9 cellular contexts compared by ENCODE assay signal in the genomic region with DNA sequence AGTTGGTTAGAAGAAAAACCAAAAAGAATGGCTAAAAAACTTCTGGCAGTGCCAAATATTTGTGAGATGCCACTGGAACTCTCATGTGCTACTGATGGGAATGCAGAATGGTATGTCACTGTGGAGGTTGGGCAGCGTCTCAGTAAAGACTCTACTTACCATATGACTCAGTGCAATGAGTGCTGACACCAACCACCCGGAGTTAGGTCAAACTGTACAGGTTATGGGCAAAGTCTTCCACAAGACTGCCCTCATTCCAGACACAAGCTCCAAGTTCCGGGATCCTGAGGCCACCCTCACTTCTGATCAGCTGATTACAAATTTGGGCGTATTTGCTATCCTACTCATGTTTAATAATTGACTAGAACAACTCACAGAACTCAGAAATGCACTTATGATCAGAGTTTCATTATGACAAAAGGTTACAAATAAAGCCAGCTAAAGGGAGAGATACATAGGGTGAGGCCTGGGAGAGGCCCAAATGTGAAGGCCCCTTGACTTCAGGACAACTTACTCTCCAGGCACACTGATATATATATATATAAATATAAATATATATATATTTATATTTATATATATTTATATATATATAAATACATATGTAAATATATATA.
DNase-seq lines count a peak whose midpoint lies in the region; ATAC-seq and TF ChIP-seq lines count a peak whose summit lies in the region.
"Had no signal": no experiment of that assay in that cellular context is flagged by ENCODE, and none has a peak within 500 bp of the region (broad histone marks: within the 10 kb centered on the region; RNA-seq: fewer than 3 reads in every experiment).

No MANE protein-coding gene starts in this region.

- DNase-seq in ELR (ENCODE audit: low read depth) (peak; percentile 86), RPMI7951 (ENCODE audit: low read depth) (peak; percentile 49), COLO668 (lab: John Stamatoyannopoulos, UW; ENCODE audit: unreplicated experiment) (no peak), NCI-H1048 (lab: John Stamatoyannopoulos, UW) (no peak)
- no peak for DNase-seq in activated CD8-positive, alpha-beta T cell treated with anti-CD3 and anti-CD28 coated beads for 36 hours
- no peak for DNase-seq in naive thymus-derived CD4-positive, alpha-beta T cell

- POLR2A ChIA-PET in activated CD8-positive, alpha-beta T cell treated with anti-CD3 and anti-CD28 coated beads for 36 hours (lab: Charles Lee), result no interaction called here
- POLR2A ChIA-PET in naive thymus-derived CD4-positive, alpha-beta T cell (lab: Charles Lee), result no interaction called here

- no peak overlapping the region for H3K27ac Mint-ChIP-seq in activated CD8-positive, alpha-beta T cell treated with anti-CD3 and anti-CD28 coated beads for 36 hours
- H3K27ac Mint-ChIP-seq in naive thymus-derived CD4-positive, alpha-beta T cell, result no peak overlapping the region

- H3K4me1 Mint-ChIP-seq in activated CD8-positive, alpha-beta T cell treated with anti-CD3 and anti-CD28 coated beads for 36 hours (ENCODE audit: low read depth), result peaks cover 13% of the 10 kb centered on the region
- H3K4me1 Mint-ChIP-seq in naive thymus-derived CD4-positive, alpha-beta T cell, result peaks cover 0 to 7% (median 0%) of the 10 kb centered on the region in 7 donors

- intact Hi-C loops in activated CD8-positive, alpha-beta T cell treated with anti-CD3 and anti-CD28 coated beads for 36 hours (cut with micrococcal nuclease), result no loop called here
- intact Hi-C loops in naive thymus-derived CD4-positive, alpha-beta T cell (cut with micrococcal nuclease), result no loop called here

- H3K36me3 ChIP-seq in liver (ENCODE audit: control insufficient read depth in 4 of 4, insufficient read depth in 3 of 4, low read depth in 1 of 4, low read length in 3 of 4), result no peaks in the 10 kb centered on the region
- H3K36me3 ChIP-seq in naive thymus-derived CD4-positive, alpha-beta T cell (ENCODE audit: control insufficient read depth in 2 of 3, insufficient read depth in 3 of 3, low read length in 3 of 3), result no peaks in the 10 kb centered on the region

- H3K4me3 Mint-ChIP-seq in activated CD8-positive, alpha-beta T cell treated with anti-CD3 and anti-CD28 coated beads for 36 hours, result no peak overlapping the region
- H3K4me3 Mint-ChIP-seq in naive thymus-derived CD4-positive, alpha-beta T cell, result no peak overlapping the region
- H3K4me3 Mint-ChIP-seq: IgD-negative memory B cell had no signal

- peak; percentile 42 to 45 for TF ChIP-seq RAD21 in liver (IDR thresholded peaks at IDR 0.05)

- CTCF ChIA-PET in activated CD8-positive, alpha-beta T cell treated with anti-CD3 and anti-CD28 coated beads for 36 hours (lab: Charles Lee), result interaction anchor here (2.3 kb wide), 1 partner anchor 13 kb away, joined by 5 read pairs; no protein-coding TSS in a partner anchor
- CTCF ChIA-PET in naive thymus-derived CD4-positive, alpha-beta T cell (lab: Charles Lee), result no interaction called here

- H3K36me3 Mint-ChIP-seq in activated CD8-positive, alpha-beta T cell treated with anti-CD3 and anti-CD28 coated beads for 36 hours (ENCODE audit: low read depth), result peaks cover 15% of the 10 kb centered on the region
- H3K36me3 Mint-ChIP-seq in naive thymus-derived CD4-positive, alpha-beta T cell, result peaks cover 0 to 36% (median 5%) of the 10 kb centered on the region in 5 donors

- no peaks in the 10 kb centered on the region for H3K9me3 Mint-ChIP-seq in activated CD8-positive, alpha-beta T cell treated with anti-CD3 and anti-CD28 coated beads for 36 hours
- H3K9me3 Mint-ChIP-seq in naive thymus-derived CD4-positive, alpha-beta T cell, result no peaks in the 10 kb centered on the region
- H3K9me3 Mint-ChIP-seq: IgD-negative memory B cell had no signal

- no peak for TF ChIP-seq CTCF in liver (IDR thresholded peaks at IDR 0.05; ENCODE audit: low read depth, low read length, missing input control)
- TF ChIP-seq CTCF in activated CD8-positive, alpha-beta T cell treated with anti-CD3 and anti-CD28 coated beads for 36 hours (IDR thresholded peaks at IDR 0.05), result no peak

- no peaks in the 10 kb centered on the region for H3K9me3 ChIP-seq in liver (ENCODE audit: control insufficient read depth in 4 of 4, low read length in 3 of 4)
- H3K9me3 ChIP-seq in naive thymus-derived CD4-positive, alpha-beta T cell (ENCODE audit: control insufficient read depth in 2 of 3, low read length in 3 of 3), result no peaks in the 10 kb centered on the region

- H3K27me3 ChIP-seq in liver (ENCODE audit: control insufficient read depth in 4 of 4, insufficient read depth in 4 of 4, low read length in 3 of 4), result no peaks in the 10 kb centered on the region
- H3K27me3 ChIP-seq in naive thymus-derived CD4-positive, alpha-beta T cell (ENCODE audit: control insufficient read depth in 2 of 2, insufficient read depth in 2 of 2, low read length in 2 of 2), result no peaks in the 10 kb centered on the region

- peak overlapping the region; percentile 72 to 84 for H3K27ac ChIP-seq in liver (ENCODE audit: low read depth in 1 of 2, low read length in 2 of 2)
- H3K27ac ChIP-seq in naive thymus-derived CD4-positive, alpha-beta T cell (ENCODE audit: low read depth, low read length), result no peak overlapping the region

- ATAC-seq in GM21786 (IDR thresholded peaks at IDR 0.05; ENCODE audit: unreplicated experiment), result peak; percentile 82
- ATAC-seq in activated CD8-positive, alpha-beta T cell treated with anti-CD3 and anti-CD28 coated beads for 36 hours, result no peak
- ATAC-seq in naive thymus-derived CD4-positive, alpha-beta T cell, result no peak

- H3K4me3 ChIP-seq in liver (ENCODE audit: low read depth in 1 of 3, low read length in 3 of 3), result no peak overlapping the region
- H3K4me3 ChIP-seq in naive thymus-derived CD4-positive, alpha-beta T cell (ENCODE audit: low read length), result no peak overlapping the region

- WGBS in liver, result 32% methylated on average over 4 of the region's 4 CpGs

- no peak overlapping the region for H3K9ac ChIP-seq in liver (ENCODE audit: low read depth in 1 of 2, low read length in 2 of 2)

- peaks cover 0 to 18% (median 13%) of the 10 kb centered on the region in 4 donors for H3K4me1 ChIP-seq in liver (ENCODE audit: control insufficient read depth in 4 of 4, insufficient read depth in 4 of 4, low read length in 3 of 4)
- no peaks in the 10 kb centered on the region for H3K4me1 ChIP-seq in naive thymus-derived CD4-positive, alpha-beta T cell (ENCODE audit: control insufficient read depth in 2 of 2, insufficient read depth in 2 of 2, low read length in 2 of 2)

- H3K27me3 Mint-ChIP-seq in activated CD8-positive, alpha-beta T cell treated with anti-CD3 and anti-CD28 coated beads for 36 hours, result no peaks in the 10 kb centered on the region
- H3K27me3 Mint-ChIP-seq in naive thymus-derived CD4-positive, alpha-beta T cell, result no peaks in the 10 kb centered on the region
- H3K27me3 Mint-ChIP-seq: IgD-negative memory B cell had no signal

TF ChIP-seq in liver, 16 proteins besides CTCF, POLR2A, EP300 and RAD21 (continues in another document):
- TF ChIP-seq RXRA (IDR thresholded peaks at IDR 0.05), result peak; percentile 93 to 97
- TF ChIP-seq FOXA2 (IDR thresholded peaks at IDR 0.05), result peak; percentile 53
- peak in 1 of 2 donors; percentile 74 for TF ChIP-seq EGR1 (IDR thresholded peaks at IDR 0.05; ENCODE audit: low read depth in 2 of 2)
- peak; percentile 78 for TF ChIP-seq YY1 (IDR thresholded peaks at IDR 0.05)
- peak; percentile 89 for TF ChIP-seq HNF4G (IDR thresholded peaks at IDR 0.05)
- TF ChIP-seq, protein P1, sequence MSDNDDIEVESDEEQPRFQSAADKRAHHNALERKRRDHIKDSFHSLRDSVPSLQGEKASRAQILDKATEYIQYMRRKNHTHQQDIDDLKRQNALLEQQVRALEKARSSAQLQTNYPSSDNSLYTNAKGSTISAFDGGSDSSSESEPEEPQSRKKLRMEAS (IDR thresholded peaks at IDR 0.05), result peak; percentile 83
- TF ChIP-seq, protein P2, sequence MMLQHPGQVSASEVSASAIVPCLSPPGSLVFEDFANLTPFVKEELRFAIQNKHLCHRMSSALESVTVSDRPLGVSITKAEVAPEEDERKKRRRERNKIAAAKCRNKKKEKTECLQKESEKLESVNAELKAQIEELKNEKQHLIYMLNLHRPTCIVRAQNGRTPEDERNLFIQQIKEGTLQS (IDR thresholded peaks at IDR 0.05), result peak; percentile 57
- TF ChIP-seq JUND (IDR thresholded peaks at IDR 0.05), result peak; percentile 81 to 92
- TF ChIP-seq, protein P3, sequence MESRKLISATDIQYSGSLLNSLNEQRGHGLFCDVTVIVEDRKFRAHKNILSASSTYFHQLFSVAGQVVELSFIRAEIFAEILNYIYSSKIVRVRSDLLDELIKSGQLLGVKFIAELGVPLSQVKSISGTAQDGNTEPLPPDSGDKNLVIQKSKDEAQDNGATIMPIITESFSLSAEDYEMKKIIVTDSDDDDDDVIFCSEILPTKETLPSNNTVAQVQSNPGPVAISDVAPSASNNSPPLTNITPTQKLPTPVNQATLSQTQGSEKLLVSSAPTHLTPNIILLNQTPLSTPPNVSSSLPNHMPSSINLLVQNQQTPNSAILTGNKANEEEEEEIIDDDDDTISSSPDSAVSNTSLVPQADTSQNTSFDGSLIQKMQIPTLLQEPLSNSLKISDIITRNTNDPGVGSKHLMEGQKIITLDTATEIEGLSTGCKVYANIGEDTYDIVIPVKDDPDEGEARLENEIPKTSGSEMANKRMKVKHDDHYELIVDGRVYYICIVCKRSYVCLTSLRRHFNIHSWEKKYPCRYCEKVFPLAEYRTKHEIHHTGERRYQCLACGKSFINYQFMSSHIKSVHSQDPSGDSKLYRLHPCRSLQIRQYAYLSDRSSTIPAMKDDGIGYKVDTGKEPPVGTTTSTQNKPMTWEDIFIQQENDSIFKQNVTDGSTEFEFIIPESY (IDR thresholded peaks at IDR 0.05), result peak; percentile 79
- TF ChIP-seq GABPA (IDR thresholded peaks at IDR 0.05 in 1 of 2, conservative IDR thresholded peaks at IDR 0.05 in 1 of 2), result peak in 1 of 2 donors; percentile 67

Comparison
In these comparisons a context has a peak if more than half of its experiments do, and no peak if none do; other contexts are left out.
1. DNase-seq: peak in ELR (single experiment) and RPMI7951 (single experiment); none in COLO668 (single experiment), activated CD8-positive, alpha-beta T cell treated with anti-CD3 and anti-CD28 coated beads for 36 hours (single experiment), naive thymus-derived CD4-positive, alpha-beta T cell (0 of 9) and NCI-H1048 (single experiment).